8 cellular contexts compared by ENCODE assay signal in the genomic region with DNA sequence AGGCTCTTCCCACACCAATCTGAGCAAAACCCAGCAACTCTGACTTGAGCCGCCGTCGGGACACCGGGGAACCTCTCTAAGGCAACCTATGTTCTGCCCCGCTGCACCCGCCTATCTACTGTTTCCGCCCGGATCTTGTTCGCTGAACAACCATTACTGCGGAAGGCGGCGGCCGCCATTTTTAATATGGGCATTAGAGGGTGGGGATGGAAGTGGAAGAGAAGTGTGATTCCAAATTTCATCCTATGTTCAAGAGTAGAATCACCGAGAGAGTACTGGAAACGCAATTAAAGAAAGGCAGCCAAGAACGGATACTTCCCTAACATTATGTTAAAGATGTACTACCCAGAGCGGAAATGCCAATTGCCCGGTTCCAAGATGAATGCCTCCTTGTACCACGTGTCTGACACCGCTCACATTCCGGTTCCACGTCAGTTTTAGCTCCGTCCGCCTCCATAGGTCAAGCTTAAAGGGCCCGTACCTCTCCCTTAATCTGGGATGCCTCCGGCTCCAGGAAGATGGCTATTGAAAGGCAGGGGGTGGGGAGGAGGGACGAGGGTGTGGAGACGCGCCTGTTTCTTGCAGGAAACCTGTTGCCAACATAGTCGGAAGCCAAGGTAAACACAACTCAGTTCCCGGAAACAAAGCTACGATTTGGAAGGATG. TPM values are rescaled to one million over a fixed set of nuclear protein-coding genes. Genes with fewer than 3 reads are reported as not detected.
DNase-seq lines count a peak whose midpoint lies in the region; ATAC-seq and TF ChIP-seq lines count a peak whose summit lies in the region.

A gene (minus strand): TSS at position 95 of the 665 bp plus-strand sequence. CDS start 198 bp downstream, outside the sequence.

- no peaks in the 10 kb centered on the region for H3K9me3 ChIP-seq in PC-9 (ENCODE audit: insufficient read depth, low read depth)

- ATAC-seq in GM21576 (IDR thresholded peaks at IDR 0.05; ENCODE audit: unreplicated experiment): peak; percentile 72

- no peaks in the 10 kb centered on the region for H3K9me2 ChIP-seq in PC-9 (ENCODE audit: insufficient read depth)

- H3K36me3 ChIP-seq in PC-9 (ENCODE audit: low read depth): peaks cover 11% of the 10 kb centered on the region

- BruUV-seq in PC-9 (replicated peaks; lab: Mats Ljungman, UMichigan): no TSS peak

- peak; percentile 52 for TF ChIP-seq POLR2A in erythroblast (IDR thresholded peaks at IDR 0.05; ENCODE audit: low read length)

- peak within 1 kb of the TSS; percentile 87 for H3K27ac ChIP-seq in PC-9

- no peak for TF ChIP-seq RAD21 in Ishikawa (IDR thresholded peaks at IDR 0.05; ENCODE audit: low read depth)

- CTCF ChIA-PET in PC-9 (lab: Charles Lee): interaction anchor here (0.5 to 2.0 kb wide), 9 partner anchors 16 to 930 kb away, joined by 3 to 16 read pairs (median 4); a partner anchor contains a TSS

- intact Hi-C loops in PC-9 (cut with micrococcal nuclease; ENCODE audit: unreplicated experiment): loop anchor here (1.0 to 5.0 kb wide), 5 partner anchors 67 to 236 kb away; a partner anchor contains a TSS

- peaks cover 24% of the 10 kb centered on the region for H3K79me2 ChIP-seq in PC-9 (ENCODE audit: low read depth)

- TF ChIP-seq CTCF in PC-9 (conservative IDR thresholded peaks at IDR 0.05): no peak

- peak within 1 kb of the TSS; percentile 92 for H3K4me2 ChIP-seq in PC-9

- H3K4me3 ChIP-seq in PC-9: peak within 1 kb of the TSS; percentile 79

- no peaks in the 10 kb centered on the region for H3K27me3 ChIP-seq in PC-9 (ENCODE audit: insufficient read depth, low read depth)

- H3K4me1 ChIP-seq in PC-9 (replicated peaks; ENCODE audit: insufficient read depth): peaks cover 31% of the 10 kb centered on the region

- peaks cover 42% of the 10 kb centered on the region for H3F3A ChIP-seq in PC-9 (ENCODE audit: insufficient read depth, low read depth)

- POLR2A ChIA-PET in PC-9 (lab: Charles Lee; ENCODE audit: unreplicated experiment): interaction anchor here (0.5 to 1.0 kb wide), 14 partner anchors 11 to 489 kb away, joined by 3 to 15 read pairs (median 6); a partner anchor contains a TSS

- TF ChIP-seq EP300 in Ishikawa (IDR thresholded peaks at IDR 0.05; ENCODE audit: borderline replicate concordance): no peak

- H2AFZ ChIP-seq in PC-9: peak within 1 kb of the TSS; percentile 87

- DNase-seq in DMS 273 (lab: John Stamatoyannopoulos, UW; ENCODE audit: unreplicated experiment) (peak; percentile 96), PC-9 (peak; percentile 85 to 98), activated T-cell treated with anti-CD3 and anti-CD28 coated beads for 48 hours (ENCODE audit: low read depth) (peak; percentile 77), erythroblast (lab: John Stamatoyannopoulos, UW) (peak; percentile 94 to 95), mucosa of gallbladder (ENCODE audit: low spot score) (peak; percentile 94)
- peak; percentile 70 to 72 for DNase-seq in stimulated activated CD8-positive, alpha-beta memory T cell treated with anti-CD3 and anti-CD28 coated beads, Interleukin-4, amount 100 ng/mL, for 4 hours (ENCODE audit: low read depth in 2 of 2, low spot score in 1 of 2)

- H4K20me1 ChIP-seq in PC-9 (ENCODE audit: insufficient read depth): no peaks in the 10 kb centered on the region

TF ChIP-seq in Ishikawa, 13 proteins besides CTCF, POLR2A, EP300 and RAD21:
- TF ChIP-seq NFIC (IDR thresholded peaks at IDR 0.05) (no peak), YY1 (IDR thresholded peaks at IDR 0.05; ENCODE audit: low read depth) (peak; percentile 99), CEBPB (IDR thresholded peaks at IDR 0.05) (no peak), CREB1 (IDR thresholded peaks at IDR 0.05; ENCODE audit: low read depth) (peak; percentile 26), ZBTB7A (IDR thresholded peaks at IDR 0.05; ENCODE audit: low read depth) (no peak), TCF12 (IDR thresholded peaks at IDR 0.05; ENCODE audit: low read depth) (peak; percentile 23; the same call in 1 of the 2 replicates), FOXM1 (IDR thresholded peaks at IDR 0.05; ENCODE audit: borderline replicate concordance, low read depth) (0 out of 2 replicates have a peak, but pooled peaks have one; percentile 16), EGR1 (IDR thresholded peaks at IDR 0.05) (peak; percentile 87), TEAD4 (IDR thresholded peaks at IDR 0.05) (peak; percentile 92), TAF1 (IDR thresholded peaks at IDR 0.05; ENCODE audit: low read depth) (peak; percentile 79; the same call in 1 of the 2 replicates)
- TF ChIP-seq, protein P1, sequence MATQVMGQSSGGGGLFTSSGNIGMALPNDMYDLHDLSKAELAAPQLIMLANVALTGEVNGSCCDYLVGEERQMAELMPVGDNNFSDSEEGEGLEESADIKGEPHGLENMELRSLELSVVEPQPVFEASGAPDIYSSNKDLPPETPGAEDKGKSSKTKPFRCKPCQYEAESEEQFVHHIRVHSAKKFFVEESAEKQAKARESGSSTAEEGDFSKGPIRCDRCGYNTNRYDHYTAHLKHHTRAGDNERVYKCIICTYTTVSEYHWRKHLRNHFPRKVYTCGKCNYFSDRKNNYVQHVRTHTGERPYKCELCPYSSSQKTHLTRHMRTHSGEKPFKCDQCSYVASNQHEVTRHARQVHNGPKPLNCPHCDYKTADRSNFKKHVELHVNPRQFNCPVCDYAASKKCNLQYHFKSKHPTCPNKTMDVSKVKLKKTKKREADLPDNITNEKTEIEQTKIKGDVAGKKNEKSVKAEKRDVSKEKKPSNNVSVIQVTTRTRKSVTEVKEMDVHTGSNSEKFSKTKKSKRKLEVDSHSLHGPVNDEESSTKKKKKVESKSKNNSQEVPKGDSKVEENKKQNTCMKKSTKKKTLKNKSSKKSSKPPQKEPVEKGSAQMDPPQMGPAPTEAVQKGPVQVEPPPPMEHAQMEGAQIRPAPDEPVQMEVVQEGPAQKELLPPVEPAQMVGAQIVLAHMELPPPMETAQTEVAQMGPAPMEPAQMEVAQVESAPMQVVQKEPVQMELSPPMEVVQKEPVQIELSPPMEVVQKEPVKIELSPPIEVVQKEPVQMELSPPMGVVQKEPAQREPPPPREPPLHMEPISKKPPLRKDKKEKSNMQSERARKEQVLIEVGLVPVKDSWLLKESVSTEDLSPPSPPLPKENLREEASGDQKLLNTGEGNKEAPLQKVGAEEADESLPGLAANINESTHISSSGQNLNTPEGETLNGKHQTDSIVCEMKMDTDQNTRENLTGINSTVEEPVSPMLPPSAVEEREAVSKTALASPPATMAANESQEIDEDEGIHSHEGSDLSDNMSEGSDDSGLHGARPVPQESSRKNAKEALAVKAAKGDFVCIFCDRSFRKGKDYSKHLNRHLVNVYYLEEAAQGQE (IDR thresholded peaks at IDR 0.05; ENCODE audit: low read depth): no peak
- TF ChIP-seq, protein P2, sequence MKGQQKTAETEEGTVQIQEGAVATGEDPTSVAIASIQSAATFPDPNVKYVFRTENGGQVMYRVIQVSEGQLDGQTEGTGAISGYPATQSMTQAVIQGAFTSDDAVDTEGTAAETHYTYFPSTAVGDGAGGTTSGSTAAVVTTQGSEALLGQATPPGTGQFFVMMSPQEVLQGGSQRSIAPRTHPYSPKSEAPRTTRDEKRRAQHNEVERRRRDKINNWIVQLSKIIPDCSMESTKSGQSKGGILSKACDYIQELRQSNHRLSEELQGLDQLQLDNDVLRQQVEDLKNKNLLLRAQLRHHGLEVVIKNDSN (IDR thresholded peaks at IDR 0.05): peak; percentile 97
- TF ChIP-seq, protein P3, sequence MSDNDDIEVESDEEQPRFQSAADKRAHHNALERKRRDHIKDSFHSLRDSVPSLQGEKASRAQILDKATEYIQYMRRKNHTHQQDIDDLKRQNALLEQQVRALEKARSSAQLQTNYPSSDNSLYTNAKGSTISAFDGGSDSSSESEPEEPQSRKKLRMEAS (IDR thresholded peaks at IDR 0.05): peak; percentile 98

RNA-seq across cellular contexts. Expression of the gene that starts here (rescaled TPM):
- total RNA-seq in PC-9 (2021) (32.8 and 41.1 TPM in 2 replicates), mucosa of gallbladder (65.9 TPM)

Comparison
In these comparisons a context has a peak if more than half of its experiments do, and no peak if none do; other contexts are left out.
1. Peak in every context shown above with its lines: DNase-seq, ATAC-seq, H3K4me3 ChIP-seq and H3K27ac ChIP-seq.